ENCODE assay signal across 16 cellular contexts in the genomic region with DNA sequence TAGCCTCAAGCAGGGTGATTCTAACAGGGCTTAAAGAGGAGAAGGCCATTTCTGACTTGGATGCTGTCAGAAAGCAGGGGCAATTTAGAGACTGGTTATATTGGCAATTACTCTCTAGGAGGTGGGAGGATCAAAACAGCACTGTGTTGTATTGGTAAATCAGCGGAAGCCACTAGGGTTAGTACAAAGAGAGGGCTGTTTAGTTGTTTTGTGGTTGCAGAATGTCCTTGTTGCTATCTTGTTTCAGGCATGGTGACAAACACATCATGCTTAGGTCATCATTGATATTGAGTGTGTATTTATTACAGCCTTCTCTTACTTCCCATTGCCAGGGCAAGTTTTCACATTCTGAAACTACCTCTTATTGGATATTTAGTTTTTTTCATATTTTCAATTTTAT.
DNase-seq lines count a peak whose midpoint lies in the region; ATAC-seq and TF ChIP-seq lines count a peak whose summit lies in the region.
"Had no signal": no experiment of that assay in that cellular context is flagged by ENCODE, and none has a peak within 500 bp of the region (broad histone marks: within the 10 kb centered on the region; RNA-seq: fewer than 3 reads in every experiment).

No MANE protein-coding gene starts in this region.

- no peaks in the 10 kb centered on the region for H3K9me2 ChIP-seq in PC-3 (replicated peaks; ENCODE audit: low read length)

- CTCF ChIA-PET in PC-3 (lab: Charles Lee) = no interaction called here

- H3K27me3 ChIP-seq in PC-3 (ENCODE audit: low read length) = no peaks in the 10 kb centered on the region
- H3K27me3 ChIP-seq: BLaER1 had no signal

- peak; percentile 3 for DNase-seq in NCI-H146 (lab: John Stamatoyannopoulos, UW)
- no peak for DNase-seq in NCI-H146 treated with DMSO at 0.1 percent for 48 hours (lab: John Stamatoyannopoulos, UW; ENCODE audit: unreplicated experiment)
- peak; percentile 4 for DNase-seq in ELF-1 (ENCODE audit: low read depth, low spot score)
- peak; percentile 72 for DNase-seq in PC-3
- DNase-seq in neural crest cell (ENCODE audit: low read depth, low spot score) = no peak
- DNase-seq in head of caudate nucleus = no peak
- DNase-seq: CD4-positive, alpha-beta memory T cell; DMS153; DMS79; GF-D8; H9 had no signal

- no peaks in the 10 kb centered on the region for H3K36me3 ChIP-seq in PC-3 (ENCODE audit: low read depth, low read length)
- H3K36me3 ChIP-seq: BLaER1 had no signal

- no peak overlapping the region for H3K9ac ChIP-seq in PC-3 (ENCODE audit: low read length)
- H3K9ac ChIP-seq: BLaER1 had no signal

- peaks cover 39% of the 10 kb centered on the region for H3K4me1 Mint-ChIP-seq in neural crest cell
- H3K4me1 Mint-ChIP-seq in stimulated activated memory B cell treated with anti-CD40 and anti-IgM and Interleukin-4, amounts not matched to agents 10 μg/mL and 1 μg/mL and 100 μg/mL, for 72 hours = no peaks in the 10 kb centered on the region
- H3K4me1 Mint-ChIP-seq: CD4-positive, alpha-beta memory T cell had no signal

- H3K27ac ChIP-seq in PC-3 (ENCODE audit: low read length) = no peak overlapping the region
- H3K27ac ChIP-seq: 22Rv1, BLaER1 had no signal

- H3K4me2 ChIP-seq in PC-3 (ENCODE audit: low read length) = no peak overlapping the region
- H3K4me2 ChIP-seq: BLaER1 had no signal

- no peak overlapping the region for H3K4me3 ChIP-seq in PC-3 (ENCODE audit: low read length)
- H3K4me3 ChIP-seq: BLaER1 had no signal

- no peaks in the 10 kb centered on the region for H3K36me3 Mint-ChIP-seq in neural crest cell (ENCODE audit: low read depth)
- no peaks in the 10 kb centered on the region for H3K36me3 Mint-ChIP-seq in stimulated activated memory B cell treated with anti-CD40 and anti-IgM and Interleukin-4, amounts not matched to agents 10 μg/mL and 1 μg/mL and 100 μg/mL, for 72 hours
- H3K36me3 Mint-ChIP-seq: CD14-positive monocyte; CD4-positive, alpha-beta memory T cell had no signal

- BruUV-seq in PC-3 (replicated peaks; lab: Mats Ljungman, UMichigan) = no TSS peak

- ATAC-seq in PC-3 = peak; percentile 49
- no peak for ATAC-seq in stimulated activated memory B cell treated with anti-CD40 and anti-IgM and Interleukin-4, amounts not matched to agents 10 μg/mL and 1 μg/mL and 100 μg/mL, for 72 hours
- ATAC-seq: HepG2 had no signal

- H3K27me3 Mint-ChIP-seq in neural crest cell (ENCODE audit: low read depth) = no peaks in the 10 kb centered on the region
- no peaks in the 10 kb centered on the region for H3K27me3 Mint-ChIP-seq in stimulated activated memory B cell treated with anti-CD40 and anti-IgM and Interleukin-4, amounts not matched to agents 10 μg/mL and 1 μg/mL and 100 μg/mL, for 72 hours
- H3K27me3 Mint-ChIP-seq: CD4-positive, alpha-beta memory T cell had no signal

- peaks cover under 1% of the 10 kb centered on the region for H3K9me3 Mint-ChIP-seq in neural crest cell
- no peaks in the 10 kb centered on the region for H3K9me3 Mint-ChIP-seq in stimulated activated memory B cell treated with anti-CD40 and anti-IgM and Interleukin-4, amounts not matched to agents 10 μg/mL and 1 μg/mL and 100 μg/mL, for 72 hours
- H3K9me3 Mint-ChIP-seq: H9 had no signal

- H3K4me3 Mint-ChIP-seq in neural crest cell = no peak overlapping the region
- no peak overlapping the region for H3K4me3 Mint-ChIP-seq in stimulated activated memory B cell treated with anti-CD40 and anti-IgM and Interleukin-4, amounts not matched to agents 10 μg/mL and 1 μg/mL and 100 μg/mL, for 72 hours
- H3K4me3 Mint-ChIP-seq: CD14-positive monocyte; CD4-positive, alpha-beta memory T cell; H9 had no signal

- POLR2A ChIA-PET in PC-3 (lab: Charles Lee; ENCODE audit: unreplicated experiment) = no interaction called here

- intact Hi-C loops in PC-3 (cut with micrococcal nuclease) = no loop called here
- intact Hi-C loops in head of caudate nucleus (cut with DNase I) = no loop called here

- no peaks in the 10 kb centered on the region for H4K20me1 ChIP-seq in PC-3 (ENCODE audit: low read length)
- H4K20me1 ChIP-seq: BLaER1 had no signal

- H3K9me3 ChIP-seq in PC-3 (ENCODE audit: low read length) = no peaks in the 10 kb centered on the region
- H3K9me3 ChIP-seq: BLaER1 had no signal

- no peaks in the 10 kb centered on the region for H3F3A ChIP-seq in PC-3 (ENCODE audit: low read length, unreplicated experiment)

- peak overlapping the region; percentile 72 for H3K27ac Mint-ChIP-seq in neural crest cell (ENCODE audit: unreplicated experiment)
- H3K27ac Mint-ChIP-seq in stimulated activated memory B cell treated with anti-CD40 and anti-IgM and Interleukin-4, amounts not matched to agents 10 μg/mL and 1 μg/mL and 100 μg/mL, for 72 hours = no peak overlapping the region
- H3K27ac Mint-ChIP-seq: CD14-positive monocyte; CD4-positive, alpha-beta memory T cell; H9 had no signal

- H3K4me1 ChIP-seq in PC-3 (ENCODE audit: insufficient read depth, low read length) = peaks cover 33% of the 10 kb centered on the region

- H3K79me2 ChIP-seq in PC-3 (ENCODE audit: low read length) = no peaks in the 10 kb centered on the region

- TF ChIP-seq CTCF in PC-3 (conservative IDR thresholded peaks at IDR 0.05; ENCODE audit: low read depth, low read length) (no peak), neural crest cell (conservative IDR thresholded peaks at IDR 0.05) (no peak)

- no peak overlapping the region for H2AFZ ChIP-seq in PC-3 (ENCODE audit: low read length)

Comparison
In these comparisons a context has a peak if more than half of its experiments do, and no peak if none do; other contexts are left out.
1. DNase-seq: peak in NCI-H146 (single experiment), ELF-1 (single experiment) and PC-3 (single experiment); none in NCI-H146 treated with DMSO at 0.1 percent for 48 hours (single experiment), neural crest cell (single experiment) and head of caudate nucleus (0 of 42).